19 cellular contexts compared by ENCODE assay signal in the genomic region with DNA sequence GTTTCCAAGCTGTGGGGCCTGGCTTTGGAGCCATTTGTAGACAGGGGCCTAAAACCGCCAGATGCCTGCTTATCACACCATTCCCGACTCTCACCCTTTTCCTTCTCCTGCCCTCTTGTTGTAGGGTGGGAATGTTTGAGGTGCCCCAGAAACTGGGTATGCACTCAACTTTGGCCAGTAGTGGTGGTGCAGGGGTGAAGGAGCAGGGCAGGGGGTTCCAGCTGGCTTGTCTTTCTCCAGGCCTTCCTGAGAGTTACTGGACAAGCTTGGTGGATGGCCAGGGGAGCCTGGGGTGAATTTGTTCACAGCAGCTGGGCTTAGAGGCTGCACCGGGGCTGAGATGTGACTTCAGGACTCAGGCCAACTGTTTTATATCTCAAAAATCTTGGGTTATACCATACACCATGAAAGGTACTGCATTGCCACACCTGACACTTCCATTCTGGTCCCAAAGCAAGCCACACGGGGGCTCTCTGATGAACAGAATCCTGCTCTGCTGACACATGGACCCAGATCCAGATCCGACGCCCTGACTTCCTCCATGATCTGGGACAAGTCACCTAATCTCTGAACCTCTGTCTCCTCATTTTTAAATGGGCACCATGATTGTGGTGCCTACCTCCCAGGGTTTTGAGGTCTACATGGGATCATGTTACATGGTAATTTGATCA.
"Had no signal": no experiment of that assay in that cellular context is flagged by ENCODE, and none has a peak within 500 bp of the region (broad histone marks: within the 10 kb centered on the region; RNA-seq: fewer than 3 reads in every experiment).

No MANE protein-coding gene starts in this region.

- H3K9me3 ChIP-seq: psoas muscle, right lobe of liver, suprapubic skin, thyroid gland had no signal

- H3K27me3 ChIP-seq: foreskin keratinocyte, hepatocyte, right lobe of liver, suprapubic skin, thyroid gland had no signal

- DNase-seq: erythroblast; foreskin keratinocyte; kidney; left cardiac atrium; mesendoderm; naive B cell; occipital lobe; psoas muscle; retina; right lobe of liver; stimulated activated naive CD8-positive, alpha-beta T cell treated with anti-CD3 and anti-CD28 coated beads, Interleukin-15, Interleukin-2, amounts not matched to agents 100 U/mL and 50 U/mL, for 24 hours; thyroid gland had no signal

- H3K27ac ChIP-seq: foreskin keratinocyte, hepatocyte, parathyroid adenoma, psoas muscle, right lobe of liver, skin epidermis, suprapubic skin, thyroid gland had no signal

- H3K4me2 ChIP-seq: hepatocyte had no signal

- FAIRE-seq: colon, endothelial cell of umbilical vein, kidney, urothelium cell line had no signal

- H3K4me3 ChIP-seq: hepatocyte, psoas muscle, right lobe of liver, skin epidermis, suprapubic skin, thyroid gland had no signal

- ATAC-seq: foreskin keratinocyte; left cardiac atrium; right lobe of liver; stimulated activated naive CD8-positive, alpha-beta T cell treated with anti-CD3 and anti-CD28 coated beads, Interleukin-15, Interleukin-2, amounts not matched to agents 100 U/mL and 50 U/mL, for 24 hours had no signal

- H2AFZ ChIP-seq: hepatocyte, parathyroid adenoma had no signal

- H3K9ac ChIP-seq: parathyroid adenoma had no signal

- H3K36me3 ChIP-seq: right lobe of liver, suprapubic skin, thyroid gland had no signal
